In the genomic region with DNA sequence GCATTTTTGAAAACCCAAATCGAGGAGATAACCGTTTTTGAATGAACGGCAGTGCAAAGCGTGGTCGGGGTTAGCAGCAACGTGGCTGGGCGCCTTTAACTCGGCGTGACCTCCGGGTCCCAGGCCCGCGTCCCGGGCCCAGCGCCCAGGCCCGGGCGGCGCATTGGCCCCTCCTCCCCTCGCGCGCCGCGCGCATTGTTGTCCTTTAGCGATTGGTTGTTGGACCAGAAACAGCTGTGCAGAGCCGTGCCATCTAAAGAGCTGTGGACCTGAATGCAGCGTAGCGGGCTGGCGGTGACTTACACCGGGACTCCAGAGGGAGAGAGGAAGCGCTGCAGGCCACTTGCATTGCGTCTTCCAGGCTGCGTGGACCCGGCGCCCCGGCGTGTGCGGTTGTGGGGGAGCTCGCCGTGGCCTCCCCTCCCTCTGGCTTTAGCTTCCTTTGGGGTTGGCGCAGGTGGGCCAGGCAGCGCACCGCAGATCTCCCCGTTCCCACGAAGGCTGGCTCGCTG, we compare ENCODE assay signal across 9 cellular contexts. TPM values are rescaled to one million over a fixed set of nuclear protein-coding genes. Genes with fewer than 3 reads are reported as not detected.
DNase-seq lines count a peak whose midpoint lies in the region; ATAC-seq and TF ChIP-seq lines count a peak whose summit lies in the region.
"Had no signal": no experiment of that assay in that cellular context is flagged by ENCODE, and none has a peak within 500 bp of the region (broad histone marks: within the 10 kb centered on the region; RNA-seq: fewer than 3 reads in every experiment).

A gene with protein sequence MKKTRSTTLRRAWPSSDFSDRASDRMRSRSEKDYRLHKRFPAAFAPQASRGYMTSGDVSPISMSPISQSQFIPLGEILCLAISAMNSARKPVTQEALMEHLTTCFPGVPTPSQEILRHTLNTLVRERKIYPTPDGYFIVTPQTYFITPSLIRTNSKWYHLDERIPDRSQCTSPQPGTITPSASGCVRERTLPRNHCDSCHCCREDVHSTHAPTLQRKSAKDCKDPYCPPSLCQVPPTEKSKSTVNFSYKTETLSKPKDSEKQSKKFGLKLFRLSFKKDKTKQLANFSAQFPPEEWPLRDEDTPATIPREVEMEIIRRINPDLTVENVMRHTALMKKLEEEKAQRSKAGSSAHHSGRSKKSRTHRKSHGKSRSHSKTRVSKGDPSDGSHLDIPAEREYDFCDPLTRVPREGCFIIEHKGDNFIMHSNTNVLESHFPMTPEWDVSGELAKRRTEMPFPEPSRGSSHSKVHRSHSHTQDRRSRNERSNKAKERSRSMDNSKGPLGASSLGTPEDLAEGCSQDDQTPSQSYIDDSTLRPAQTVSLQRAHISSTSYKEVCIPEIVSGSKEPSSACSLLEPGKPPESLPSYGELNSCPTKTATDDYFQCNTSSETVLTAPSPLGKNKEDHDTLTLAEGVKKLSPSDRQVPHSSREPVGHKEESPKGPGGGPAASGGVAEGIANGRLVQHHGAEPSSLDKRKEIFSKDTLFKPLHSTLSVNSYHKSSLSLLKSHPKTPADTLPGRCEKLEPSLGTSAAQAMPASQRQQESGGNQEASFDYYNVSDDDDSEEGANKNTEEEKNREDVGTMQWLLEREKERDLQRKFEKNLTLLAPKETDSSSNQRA (N-terminal part only) (plus strand): TSS at position 227 of the 512 bp plus-strand sequence. CDS start 1,484 bp downstream, outside the sequence.

- no peaks in the 10 kb centered on the region for H3K36me3 ChIP-seq in cardiac muscle cell
- no peaks in the 10 kb centered on the region for H3K36me3 ChIP-seq in neuron (ENCODE audit: insufficient read depth, low read length)

- no peaks in the 10 kb centered on the region for H3K9me3 Mint-ChIP-seq in activated T-cell treated with anti-CD3 and anti-CD28 coated beads, Interleukin-2, amount 50 U/mL, for 72 hours

- peak within 1 kb of the TSS; percentile 78 for H3K27ac ChIP-seq in cardiac muscle cell

- H3K4me3 Mint-ChIP-seq in activated T-cell treated with anti-CD3 and anti-CD28 coated beads, Interleukin-2, amount 50 U/mL, for 72 hours, result peak within 1 kb of the TSS; percentile 72 to 77

- no peaks in the 10 kb centered on the region for H3K9me3 ChIP-seq in cardiac muscle cell (ENCODE audit: low read depth)
- peaks cover 2% of the 10 kb centered on the region for H3K9me3 ChIP-seq in neuron (ENCODE audit: low read length)

- peak within 1 kb of the TSS; percentile 64 for H3K4me3 ChIP-seq in cardiac muscle cell
- H3K4me3 ChIP-seq in neuron (ENCODE audit: low read length), result peak within 1 kb of the TSS; percentile 87
- H3K4me3 ChIP-seq: K562 had no signal

- H3K27me3 Mint-ChIP-seq in activated T-cell treated with anti-CD3 and anti-CD28 coated beads, Interleukin-2, amount 50 U/mL, for 72 hours (ENCODE audit: low read depth), result peaks cover 25% of the 10 kb centered on the region

- H3K27me3 ChIP-seq in cardiac muscle cell (no peaks in the 10 kb centered on the region), neuron (ENCODE audit: insufficient read depth, low read length) (no peaks in the 10 kb centered on the region)

- peak within 1 kb of the TSS; percentile 84 for H2AFZ ChIP-seq in neuron (ENCODE audit: low read depth, low read length)

- peak; percentile 61 to 73 for ATAC-seq in activated T-cell treated with anti-CD3 and anti-CD28 coated beads, Interleukin-2, amount 50 U/mL, for 72 hours (replicated peaks in 1 of 2)
- ATAC-seq in HG03571 (IDR thresholded peaks at IDR 0.05; ENCODE audit: unreplicated experiment) (no peak), GM21529 (IDR thresholded peaks at IDR 0.05; ENCODE audit: unreplicated experiment) (no peak)
- ATAC-seq: K562 had no signal

- H3K4me1 ChIP-seq in cardiac muscle cell (ENCODE audit: low read depth) (peaks cover 7% of the 10 kb centered on the region), neuron (ENCODE audit: insufficient read depth, low read length) (peaks cover 26% of the 10 kb centered on the region)

- DNase-seq in DMS53 (lab: John Stamatoyannopoulos, UW) (peak; percentile 94), NCI-H1092 treated with DMSO at 0.1 percent for 48 hours (lab: John Stamatoyannopoulos, UW) (peak; percentile 42), cardiac muscle cell (ENCODE audit: low read depth in 1 of 2, low spot score in 1 of 2) (peak; percentile 64 to 93), A172 (ENCODE audit: low spot score) (no peak)
- DNase-seq in activated T-cell treated with anti-CD3 and anti-CD28 coated beads, Interleukin-2, amount 50 U/mL, for 72 hours, result peak; percentile 20 to 21

- H3K4me1 Mint-ChIP-seq in activated T-cell treated with anti-CD3 and anti-CD28 coated beads, Interleukin-2, amount 50 U/mL, for 72 hours (ENCODE audit: low read depth), result no peaks in the 10 kb centered on the region

- no peaks in the 10 kb centered on the region for H3K36me3 Mint-ChIP-seq in activated T-cell treated with anti-CD3 and anti-CD28 coated beads, Interleukin-2, amount 50 U/mL, for 72 hours (ENCODE audit: insufficient read depth in 2 of 2)

- TF ChIP-seq CTCF in cardiac muscle cell (IDR thresholded peaks at IDR 0.05; ENCODE audit: low read depth, low read length), result no peak

- H3K27ac Mint-ChIP-seq in activated T-cell treated with anti-CD3 and anti-CD28 coated beads, Interleukin-2, amount 50 U/mL, for 72 hours, result no peak within 1 kb of the TSS

RNA-seq across cellular contexts. Expression of the gene that starts here (rescaled TPM):
- under 1 TPM in 1 of 2 donors, not detected in 1; 0.19 TPM for total RNA-seq in activated T-cell treated with anti-CD3 and anti-CD28 coated beads, Interleukin-2, amount 50 U/mL, for 72 hours
- 11.5 and 20.1 TPM in 2 replicates for total RNA-seq in cardiac muscle cell
- 5.3 and 6.4 TPM in 2 replicates for polyA plus RNA-seq in cardiac muscle cell
- 2.3 and 3.4 TPM in 2 replicates for total RNA-seq in A172 (2014; rRNA removed; shearing (Covaris generic))
- total RNA-seq: K562 had no signal
- polyA plus RNA-seq: K562 had no signal

Comparison
In these comparisons a context has a peak if more than half of its experiments do, and no peak if none do; other contexts are left out.
1. Peak in DNase-seq and ATAC-seq in activated T-cell treated with anti-CD3 and anti-CD28 coated beads, Interleukin-2, amount 50 U/mL, for 72 hours; RNA of the gene not detected or under 1 TPM.